11 cellular contexts compared by ENCODE assay signal in genomic region chr13:68588623-68589022, GRCh38.
DNase-seq lines count a peak whose midpoint lies in the region; ATAC-seq and TF ChIP-seq lines count a peak whose summit lies in the region.
"Had no signal": no experiment of that assay in that cellular context is flagged by ENCODE, and none has a peak within 500 bp of the region (broad histone marks: within the 10 kb centered on the region; RNA-seq: fewer than 3 reads in every experiment).

No MANE protein-coding gene starts in this region.

- H3K9me3 Mint-ChIP-seq in CD4-positive, alpha-beta T cell, result peaks cover 5% of the 10 kb centered on the region
- H3K9me3 Mint-ChIP-seq in endothelial cell (ENCODE audit: unreplicated experiment), result no peaks in the 10 kb centered on the region

- WGBS in trophoblast cell (ENCODE audit: extremely low coverage, insufficient coverage, insufficient read length), result no CpG with 5 or more reads among the region's 4 CpGs

- peak; percentile 100 for ATAC-seq in HG02938 (IDR thresholded peaks at IDR 0.05; ENCODE audit: unreplicated experiment)
- ATAC-seq in CD4-positive, alpha-beta T cell (ENCODE audit: poor library complexity), result no peak

- no peak overlapping the region for H3K27ac Mint-ChIP-seq in CD4-positive, alpha-beta T cell
- H3K27ac Mint-ChIP-seq in endothelial cell (ENCODE audit: unreplicated experiment), result no peak overlapping the region

- H2BK5ac ChIP-seq in trophoblast cell (ENCODE audit: low read depth, low read length, poor library complexity), result no peak overlapping the region

- H4K12ac ChIP-seq in trophoblast cell (ENCODE audit: low read depth, low read length), result no peak overlapping the region

- no peak overlapping the region for H3K4me2 ChIP-seq in trophoblast cell (ENCODE audit: low read length)

- H3K27me3 ChIP-seq in trophoblast cell (ENCODE audit: insufficient read depth, low read length) (no peaks in the 10 kb centered on the region), BE2C (no peaks in the 10 kb centered on the region)
- no peaks in the 10 kb centered on the region for H3K27me3 ChIP-seq in CD4-positive, alpha-beta T cell (ENCODE audit: control insufficient read depth, insufficient read depth, low read length)
- H3K27me3 ChIP-seq: cardiac muscle cell, suprapubic skin had no signal

- POLR2A ChIA-PET in CD4-positive, alpha-beta T cell (lab: Charles Lee), result no interaction called here

- no peak overlapping the region for H4K91ac ChIP-seq in trophoblast cell (ENCODE audit: low read depth, low read length)

- DNase-seq in SIG-M5 treated with dmso at 0.1 percent for 504 hours (lab: John Stamatoyannopoulos, UW; ENCODE audit: unreplicated experiment), result peak; percentile 32
- no peak for DNase-seq in SIG-M5 (lab: John Stamatoyannopoulos, UW)
- peak; percentile 5 to 14 for DNase-seq in Kasumi-1 (lab: John Stamatoyannopoulos, UW)
- DNase-seq in trophoblast cell, result no peak
- DNase-seq in BE2C, result no peak
- DNase-seq in CD4-positive, alpha-beta T cell, result no peak
- no peak for DNase-seq in endothelial cell (ENCODE audit: low spot score)

- H3K79me2 ChIP-seq in trophoblast cell (ENCODE audit: control insufficient read depth, insufficient read depth, low read length, poor library complexity), result no peaks in the 10 kb centered on the region

- H3K23ac ChIP-seq in trophoblast cell (ENCODE audit: low read length), result no peak overlapping the region

- no peak overlapping the region for H3K18ac ChIP-seq in trophoblast cell (ENCODE audit: low read length)

- peak overlapping the region; percentile 71 for H2AFZ ChIP-seq in trophoblast cell (ENCODE audit: insufficient read depth, low read length, poor library complexity)

- H3K4me1 ChIP-seq in trophoblast cell (ENCODE audit: control insufficient read depth in 1 of 2, insufficient read depth in 2 of 2, low read length in 2 of 2) (no peaks in the 10 kb centered on the region), BE2C (no peaks in the 10 kb centered on the region)
- H3K4me1 ChIP-seq: suprapubic skin had no signal

- no peak overlapping the region for H2AK5ac ChIP-seq in trophoblast cell (ENCODE audit: low read length)

- no peaks in the 10 kb centered on the region for H3K27me3 Mint-ChIP-seq in CD4-positive, alpha-beta T cell
- no peaks in the 10 kb centered on the region for H3K27me3 Mint-ChIP-seq in endothelial cell (ENCODE audit: unreplicated experiment)

- H3K36me3 Mint-ChIP-seq in CD4-positive, alpha-beta T cell (ENCODE audit: low read depth), result no peaks in the 10 kb centered on the region
- H3K36me3 Mint-ChIP-seq in endothelial cell (ENCODE audit: low read depth, unreplicated experiment), result no peaks in the 10 kb centered on the region

- H3K36me3 ChIP-seq in trophoblast cell (ENCODE audit: control insufficient read depth in 1 of 2, insufficient read depth in 2 of 2, low read length in 2 of 2) (no peaks in the 10 kb centered on the region), BE2C (no peaks in the 10 kb centered on the region)
- H3K36me3 ChIP-seq: cardiac muscle cell, suprapubic skin had no signal

- TF ChIP-seq CTCF in BE2C (IDR thresholded peaks at IDR 0.05; ENCODE audit: low read depth, low read length), result no peak
- no peak for TF ChIP-seq CTCF in CD4-positive, alpha-beta T cell (IDR thresholded peaks at IDR 0.05)
- TF ChIP-seq CTCF in endothelial cell (IDR thresholded peaks at IDR 0.05; ENCODE audit: unreplicated experiment), result no peak

- no peak overlapping the region for H3K4ac ChIP-seq in trophoblast cell (ENCODE audit: low read depth, low read length)

- intact Hi-C loops in CD4-positive, alpha-beta T cell (cut with DNase I, micrococcal nuclease), result no loop called here

- H4K8ac ChIP-seq in trophoblast cell (ENCODE audit: low read depth, low read length), result no peak overlapping the region

- H2BK12ac ChIP-seq in trophoblast cell (ENCODE audit: low read length), result no peak overlapping the region

- CTCF ChIA-PET in CD4-positive, alpha-beta T cell (lab: Charles Lee), result no interaction called here

- no peak overlapping the region for H3K4me3 Mint-ChIP-seq in CD4-positive, alpha-beta T cell
- no peak overlapping the region for H3K4me3 Mint-ChIP-seq in endothelial cell (ENCODE audit: unreplicated experiment)

- no peak overlapping the region for H3K9ac ChIP-seq in trophoblast cell (ENCODE audit: low read length)

- H3K4me1 Mint-ChIP-seq in CD4-positive, alpha-beta T cell (ENCODE audit: low read depth), result no peaks in the 10 kb centered on the region
- H3K4me1 Mint-ChIP-seq in endothelial cell (ENCODE audit: unreplicated experiment), result no peaks in the 10 kb centered on the region

- H3K79me1 ChIP-seq in trophoblast cell (ENCODE audit: low read length), result no peaks in the 10 kb centered on the region

- no peak overlapping the region for H3K27ac ChIP-seq in trophoblast cell (ENCODE audit: low read depth, low read length)
- no peak overlapping the region for H3K27ac ChIP-seq in CD4-positive, alpha-beta T cell (ENCODE audit: low read depth, low read length)
- H3K27ac ChIP-seq: 22Rv1, cardiac muscle cell, suprapubic skin had no signal

- H2BK120ac ChIP-seq in trophoblast cell (ENCODE audit: insufficient read depth, low read length, poor library complexity), result no peak overlapping the region

- H3K9me3 ChIP-seq in trophoblast cell (ENCODE audit: insufficient read depth, low read depth, low read length), result no peaks in the 10 kb centered on the region
- H3K9me3 ChIP-seq in BE2C, result no peaks in the 10 kb centered on the region
- no peaks in the 10 kb centered on the region for H3K9me3 ChIP-seq in CD4-positive, alpha-beta T cell (ENCODE audit: control insufficient read depth, low read length)
- H3K9me3 ChIP-seq: suprapubic skin had no signal

- no peak overlapping the region for H3K14ac ChIP-seq in trophoblast cell (ENCODE audit: low read length)

- H3K4me3 ChIP-seq in trophoblast cell (ENCODE audit: low read depth, low read length), result no peak overlapping the region
- no peak overlapping the region for H3K4me3 ChIP-seq in BE2C (ENCODE audit: low read depth, low read length)
- H3K4me3 ChIP-seq: cardiac muscle cell, suprapubic skin had no signal

Comparison
In these comparisons a context has a peak if more than half of its experiments do, and no peak if none do; other contexts are left out.
1. DNase-seq: peak in SIG-M5 treated with dmso at 0.1 percent for 504 hours (single experiment) and Kasumi-1 (2 of 2); none in SIG-M5 (single experiment), trophoblast cell (0 of 2), BE2C (single experiment), CD4-positive, alpha-beta T cell (0 of 10) and endothelial cell (single experiment).